ENCODE assay signal across 14 cellular contexts in genomic region chr10:36111676-36112075, GRCh38.
DNase-seq lines count a peak whose midpoint lies in the region; ATAC-seq and TF ChIP-seq lines count a peak whose summit lies in the region.
"Had no signal": no experiment of that assay in that cellular context is flagged by ENCODE, and none has a peak within 500 bp of the region (broad histone marks: within the 10 kb centered on the region; RNA-seq: fewer than 3 reads in every experiment).

No MANE protein-coding gene starts in this region.

- H3K4me3 Mint-ChIP-seq in T-helper 17 cell = peak overlapping the region; percentile 16
- H3K4me3 Mint-ChIP-seq: CD4-positive, CD25-positive, alpha-beta regulatory T cell; H9; IgD-negative memory B cell had no signal

- H3K4me1 ChIP-seq in cardiac muscle cell (ENCODE audit: low read depth) = peaks cover 43% of the 10 kb centered on the region
- H3K4me1 ChIP-seq in right atrium auricular region = peaks cover 0 to 22% of the 10 kb centered on the region in 2 donors
- H3K4me1 ChIP-seq: BLaER1 treated with 17β-estradiol and CSF1 and Interleukin-3, amounts not matched to agents 10 nM and 100 nM had no signal

- no peaks in the 10 kb centered on the region for H3K27me3 Mint-ChIP-seq in T-helper 17 cell
- H3K27me3 Mint-ChIP-seq: CD4-positive, CD25-positive, alpha-beta regulatory T cell; IgD-negative memory B cell had no signal

- no peaks in the 10 kb centered on the region for H3K36me3 Mint-ChIP-seq in T-helper 17 cell (ENCODE audit: low read depth)
- H3K36me3 Mint-ChIP-seq: CD4-positive, CD25-positive, alpha-beta regulatory T cell; IgD-negative memory B cell had no signal

- no peaks in the 10 kb centered on the region for H3K9me3 ChIP-seq in cardiac muscle cell (ENCODE audit: low read depth)
- H3K9me3 ChIP-seq in right atrium auricular region = no peaks in the 10 kb centered on the region
- H3K9me3 ChIP-seq in T-helper 17 cell (ENCODE audit: control insufficient read depth, low read length, poor library complexity, severe bottlenecking) = no peaks in the 10 kb centered on the region
- H3K9me3 ChIP-seq: BLaER1 treated with 17β-estradiol and CSF1 and Interleukin-3, amounts not matched to agents 10 nM and 100 nM had no signal

- H3K27me3 ChIP-seq in cardiac muscle cell (no peaks in the 10 kb centered on the region), right atrium auricular region (no peaks in the 10 kb centered on the region)
- H3K27me3 ChIP-seq: BLaER1 treated with 17β-estradiol and CSF1 and Interleukin-3, amounts not matched to agents 10 nM and 100 nM had no signal

- no peaks in the 10 kb centered on the region for H3K4me1 Mint-ChIP-seq in T-helper 17 cell
- H3K4me1 Mint-ChIP-seq: CD4-positive, CD25-positive, alpha-beta regulatory T cell; IgD-negative memory B cell had no signal

- DNase-seq in cardiac muscle cell (ENCODE audit: low read depth in 1 of 2, low spot score in 1 of 2) (peak in 1 of 2 donors; percentile 62), right atrium auricular region (ENCODE audit: low spot score) (no peak), T-helper 17 cell (no peak), iPS-NIHi7 (ENCODE audit: extremely low spot score) (peak; percentile 24), mesenteric fat pad (ENCODE audit: low spot score) (no peak), NCI-H2081 (lab: John Stamatoyannopoulos, UW) (no peak), DMS79 treated with DMSO at 0.1 percent for 48 hours (lab: John Stamatoyannopoulos, UW) (no peak)
- DNase-seq: ACHN; CD4-positive, CD25-positive, alpha-beta regulatory T cell; DMS53; GOT3; H9 had no signal

- no peak overlapping the region for H3K27ac Mint-ChIP-seq in T-helper 17 cell
- H3K27ac Mint-ChIP-seq: CD4-positive, CD25-positive, alpha-beta regulatory T cell; H9; IgD-negative memory B cell had no signal

- no peak for TF ChIP-seq CTCF in cardiac muscle cell (IDR thresholded peaks at IDR 0.05; ENCODE audit: low read depth, low read length)
- TF ChIP-seq CTCF in right atrium auricular region (IDR thresholded peaks at IDR 0.05) = no peak

- H3K27ac ChIP-seq in cardiac muscle cell = peak overlapping the region; percentile 11
- H3K27ac ChIP-seq in right atrium auricular region = peak overlapping the region in 1 of 2 donors; percentile 37
- H3K27ac ChIP-seq: BLaER1 treated with 17β-estradiol and CSF1 and Interleukin-3, amounts not matched to agents 10 nM and 100 nM had no signal

- H3K4me3 ChIP-seq in cardiac muscle cell (no peak overlapping the region), right atrium auricular region (no peak overlapping the region)
- H3K4me3 ChIP-seq: BLaER1 treated with 17β-estradiol and CSF1 and Interleukin-3, amounts not matched to agents 10 nM and 100 nM had no signal

- no peak for ATAC-seq in T-helper 17 cell

- no peaks in the 10 kb centered on the region for H3K36me3 ChIP-seq in cardiac muscle cell
- H3K36me3 ChIP-seq in right atrium auricular region = no peaks in the 10 kb centered on the region
- H3K36me3 ChIP-seq: BLaER1 treated with 17β-estradiol and CSF1 and Interleukin-3, amounts not matched to agents 10 nM and 100 nM had no signal
